1 cellular context compared by ENCODE assay signal in genomic region chr18:12579775-12580174, GRCh38.
TF ChIP-seq lines count a peak whose summit lies in the region.

No MANE protein-coding gene starts in this region.

TF ChIP-seq in GM12878, 131 proteins besides CTCF, POLR2A, EP300 and RAD21 (continued from another document):
- TF ChIP-seq, protein P1, sequence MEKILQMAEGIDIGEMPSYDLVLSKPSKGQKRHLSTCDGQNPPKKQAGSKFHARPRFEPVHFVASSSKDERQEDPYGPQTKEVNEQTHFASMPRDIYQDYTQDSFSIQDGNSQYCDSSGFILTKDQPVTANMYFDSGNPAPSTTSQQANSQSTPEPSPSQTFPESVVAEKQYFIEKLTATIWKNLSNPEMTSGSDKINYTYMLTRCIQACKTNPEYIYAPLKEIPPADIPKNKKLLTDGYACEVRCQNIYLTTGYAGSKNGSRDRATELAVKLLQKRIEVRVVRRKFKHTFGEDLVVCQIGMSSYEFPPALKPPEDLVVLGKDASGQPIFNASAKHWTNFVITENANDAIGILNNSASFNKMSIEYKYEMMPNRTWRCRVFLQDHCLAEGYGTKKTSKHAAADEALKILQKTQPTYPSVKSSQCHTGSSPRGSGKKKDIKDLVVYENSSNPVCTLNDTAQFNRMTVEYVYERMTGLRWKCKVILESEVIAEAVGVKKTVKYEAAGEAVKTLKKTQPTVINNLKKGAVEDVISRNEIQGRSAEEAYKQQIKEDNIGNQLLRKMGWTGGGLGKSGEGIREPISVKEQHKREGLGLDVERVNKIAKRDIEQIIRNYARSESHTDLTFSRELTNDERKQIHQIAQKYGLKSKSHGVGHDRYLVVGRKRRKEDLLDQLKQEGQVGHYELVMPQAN (conservative IDR thresholded peaks at IDR 0.05), result no peak
- TF ChIP-seq MYB (IDR thresholded peaks at IDR 0.05; ENCODE audit: borderline replicate concordance, low read depth, low read length), result no peak
- TF ChIP-seq EED (IDR thresholded peaks at IDR 0.05; ENCODE audit: low read depth), result no peak
- TF ChIP-seq ZNF622 (IDR thresholded peaks at IDR 0.05), result no peak
